16 cellular contexts compared by ENCODE assay signal in the genomic region with DNA sequence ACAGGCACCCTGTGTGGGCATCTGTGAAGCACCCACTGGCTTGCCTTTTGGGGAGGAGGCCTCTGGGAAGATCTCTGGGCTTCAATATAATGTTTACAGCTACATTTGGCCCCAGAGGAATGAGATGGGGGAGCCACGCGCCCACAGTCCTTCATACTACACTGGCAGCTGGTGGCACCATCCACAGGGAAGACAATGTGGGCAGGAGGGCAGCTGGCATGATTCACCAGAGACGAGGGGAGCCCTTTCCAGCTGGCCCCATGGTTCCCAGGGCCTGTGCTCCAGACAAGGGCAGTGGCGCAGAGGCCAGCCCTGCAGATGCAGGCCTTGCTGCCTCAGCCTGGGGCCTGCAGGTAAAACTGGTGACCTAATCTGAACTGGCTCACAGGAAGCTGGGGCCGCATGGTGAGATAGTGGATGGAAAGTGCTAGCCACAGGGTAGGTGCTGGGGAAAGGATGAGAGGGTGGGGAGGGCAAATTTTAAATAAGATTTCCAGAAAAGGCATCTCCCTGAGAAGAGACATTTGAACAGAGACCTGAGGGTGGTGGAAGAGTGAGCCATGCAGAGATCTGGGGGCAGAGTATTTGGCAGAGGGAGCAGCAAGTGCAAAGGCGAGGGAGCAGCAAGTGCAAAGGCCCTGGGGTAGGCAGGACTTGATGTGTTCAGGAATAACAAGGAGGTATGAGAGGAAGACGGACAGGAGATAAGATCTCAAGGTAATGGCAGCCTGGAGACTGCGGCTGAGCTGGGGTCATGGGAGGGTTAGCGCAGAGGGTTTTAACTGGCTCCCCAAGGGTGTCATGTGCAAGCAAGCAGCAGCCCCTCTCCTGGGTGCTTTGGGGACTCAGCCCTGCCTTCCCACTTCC. TPM values are rescaled to one million over a fixed set of nuclear protein-coding genes. Genes with fewer than 3 reads are reported as not detected.
DNase-seq lines count a peak whose midpoint lies in the region; ATAC-seq, FAIRE-seq and TF ChIP-seq lines count a peak whose summit lies in the region.
"Had no signal": no experiment of that assay in that cellular context is flagged by ENCODE, and none has a peak within 500 bp of the region (broad histone marks: within the 10 kb centered on the region; RNA-seq: fewer than 3 reads in every experiment).

No MANE protein-coding gene starts in this region.

- H2BK20ac ChIP-seq in H1 (ENCODE audit: low read length), result no peak overlapping the region

- no peak overlapping the region for H4K91ac ChIP-seq in H1 (replicated peaks; ENCODE audit: insufficient read length, low read length)

- H3K18ac ChIP-seq in H1 (ENCODE audit: extremely low read depth, low read length), result no peak overlapping the region; the same call in 1 of the 2 replicates

- H3K27me3 ChIP-seq in H1 (replicated peaks in 1 of 4; ENCODE audit: control insufficient read depth in 3 of 4, extremely low read depth in 1 of 4, insufficient read depth in 3 of 4, low read length in 3 of 4), result no peaks in the 10 kb centered on the region; a peak in 2 of 7 replicates
- no peaks in the 10 kb centered on the region for H3K27me3 ChIP-seq in naive thymus-derived CD4-positive, alpha-beta T cell (ENCODE audit: control insufficient read depth in 2 of 2, insufficient read depth in 2 of 2, low read length in 2 of 2)
- H3K27me3 ChIP-seq: BE2C had no signal

- H3K27me3 Mint-ChIP-seq in stimulated activated naive CD8-positive, alpha-beta T cell treated with anti-CD3 and anti-CD28 coated beads, Interleukin-15, amount 100 ng/mL, for 72 hours, result no peaks in the 10 kb centered on the region
- no peaks in the 10 kb centered on the region for H3K27me3 Mint-ChIP-seq in stimulated activated naive CD8-positive, alpha-beta T cell treated with anti-CD3 and anti-CD28 coated beads, Interleukin-15, Interleukin-2, amounts not matched to agents 100 ng/mL and 50 ng/mL, for 24 hours
- H3K27me3 Mint-ChIP-seq in naive thymus-derived CD4-positive, alpha-beta T cell, result no peaks in the 10 kb centered on the region

- H4K20me1 ChIP-seq in H1 (replicated peaks in 1 of 2; ENCODE audit: control insufficient read depth in 1 of 2, insufficient read depth in 2 of 2, low read length in 2 of 2), result peaks cover 0 to 4% of the 10 kb centered on the region in 2 experiments

- 0 out of 2 replicates have a peak overlapping the region, but pooled peaks have one; percentile 13 for H2AK5ac ChIP-seq in H1 (ENCODE audit: low read depth, low read length)

- H3K4me2 ChIP-seq in H1 (ENCODE audit: insufficient read depth in 1 of 2, low read depth in 2 of 2, low read length in 2 of 2), result no peak overlapping the region
- H3K4me2 ChIP-seq: A549 had no signal

- no peak overlapping the region for H3K9ac ChIP-seq in H1 (replicated peaks in 1 of 4; ENCODE audit: extremely low read depth in 1 of 4, low read depth in 3 of 4, low read length in 3 of 4)

- no peak overlapping the region for H2BK15ac ChIP-seq in H1 (ENCODE audit: low read length)

- no peaks in the 10 kb centered on the region for H3K36me3 Mint-ChIP-seq in stimulated activated naive CD8-positive, alpha-beta T cell treated with anti-CD3 and anti-CD28 coated beads, Interleukin-15, Interleukin-2, amounts not matched to agents 100 ng/mL and 50 ng/mL, for 24 hours (ENCODE audit: low read depth)
- H3K36me3 Mint-ChIP-seq in naive thymus-derived CD4-positive, alpha-beta T cell, result no peaks in the 10 kb centered on the region
- H3K36me3 Mint-ChIP-seq: CD4-positive, alpha-beta memory T cell had no signal

- H3K79me2 ChIP-seq in H1 (ENCODE audit: control insufficient read depth in 1 of 2, insufficient read depth in 2 of 2, low read length in 2 of 2), result no peaks in the 10 kb centered on the region

- no peak overlapping the region for H2BK5ac ChIP-seq in H1 (ENCODE audit: low read depth, low read length)

- H3K23me2 ChIP-seq in H1 (ENCODE audit: low read depth, low read length), result peaks cover 15% of the 10 kb centered on the region; the same call in 1 of the 2 replicates

- FAIRE-seq in H1 (lab: Jason Lieb, UNC), result no peak
- FAIRE-seq: A549 had no signal

- no peaks in the 10 kb centered on the region for H3K9me3 ChIP-seq in H1 (ENCODE audit: insufficient read depth in 2 of 2, low read depth in 1 of 2, low read length in 1 of 2)
- no peaks in the 10 kb centered on the region for H3K9me3 ChIP-seq in naive thymus-derived CD4-positive, alpha-beta T cell (ENCODE audit: control insufficient read depth in 2 of 3, low read length in 3 of 3)
- H3K9me3 ChIP-seq: A549, BE2C had no signal

- H3K4me3 Mint-ChIP-seq in stimulated activated naive CD8-positive, alpha-beta T cell treated with anti-CD3 and anti-CD28 coated beads, Interleukin-15, amount 100 ng/mL, for 72 hours, result no peak overlapping the region
- no peak overlapping the region for H3K4me3 Mint-ChIP-seq in stimulated activated naive CD8-positive, alpha-beta T cell treated with anti-CD3 and anti-CD28 coated beads, Interleukin-15, Interleukin-2, amounts not matched to agents 100 ng/mL and 50 ng/mL, for 24 hours
- H3K4me3 Mint-ChIP-seq in naive thymus-derived CD4-positive, alpha-beta T cell, result no peak overlapping the region
- H3K4me3 Mint-ChIP-seq: CD4-positive, alpha-beta memory T cell had no signal

- no peak overlapping the region for H3K4me3 ChIP-seq in H1 (ENCODE audit: extremely low read depth in 1 of 4, insufficient read depth in 2 of 4, low read depth in 3 of 4, low read length in 4 of 4)
- no peak overlapping the region for H3K4me3 ChIP-seq in naive thymus-derived CD4-positive, alpha-beta T cell (ENCODE audit: low read length)
- H3K4me3 ChIP-seq: A549 had no signal

- no peak overlapping the region for H3K14ac ChIP-seq in H1 (ENCODE audit: insufficient read length)

- no peak for TF ChIP-seq RAD21 in H1 (IDR thresholded peaks at IDR 0.05 in 1 of 2, conservative IDR thresholded peaks at IDR 0.05 in 1 of 2; ENCODE audit: low read depth in 2 of 2, low read length in 2 of 2)

- H2BK12ac ChIP-seq in H1 (ENCODE audit: low read depth, low read length), result no peak overlapping the region

- ATAC-seq in stimulated activated naive CD8-positive, alpha-beta T cell treated with anti-CD3 and anti-CD28 coated beads, Interleukin-15, Interleukin-2, amounts not matched to agents 100 U/mL and 50 U/mL, for 24 hours, result peak; percentile 42
- no peak for ATAC-seq in stimulated activated naive CD8-positive, alpha-beta T cell treated with anti-CD3 and anti-CD28 coated beads, Interleukin-15, amount 100 ng/mL, for 72 hours
- no peak for ATAC-seq in naive thymus-derived CD4-positive, alpha-beta T cell
- no peak for ATAC-seq in HG03280 (IDR thresholded peaks at IDR 0.05; ENCODE audit: unreplicated experiment)
- ATAC-seq: A549 had no signal

- intact Hi-C loops in naive thymus-derived CD4-positive, alpha-beta T cell (cut with micrococcal nuclease), result no loop called here

- POLR2A ChIA-PET in H1 (lab: Charles Lee; ENCODE audit: partially characterized antibody), result interaction anchor here (1.1 kb wide), 2 partner anchors 9 to 11 kb away, joined by 3 read pairs; no protein-coding TSS in a partner anchor
- POLR2A ChIA-PET in naive thymus-derived CD4-positive, alpha-beta T cell (lab: Charles Lee), result no interaction called here

- H4K5ac ChIP-seq in H1 (ENCODE audit: insufficient read length, low read depth, low read length), result no peak overlapping the region

- TF ChIP-seq CTCF in H1 (IDR thresholded peaks at IDR 0.05; ENCODE audit: control extremely low read depth in 1 of 3, insufficient read depth in 1 of 3, low read depth in 1 of 3, low read length in 3 of 3), result no peak

- no peak overlapping the region for H4K8ac ChIP-seq in H1 (ENCODE audit: extremely low read depth, insufficient read depth, low read length)

- H3K36me3 ChIP-seq in H1 (ENCODE audit: control insufficient read depth in 2 of 4, insufficient read depth in 4 of 4, low read length in 3 of 4), result no peaks in the 10 kb centered on the region
- no peaks in the 10 kb centered on the region for H3K36me3 ChIP-seq in naive thymus-derived CD4-positive, alpha-beta T cell (ENCODE audit: control insufficient read depth in 2 of 3, insufficient read depth in 3 of 3, low read length in 3 of 3)
- H3K36me3 ChIP-seq: BE2C had no signal

- H3K27ac ChIP-seq in H1 (ENCODE audit: low read depth, low read length), result no peak overlapping the region
- no peak overlapping the region for H3K27ac ChIP-seq in naive thymus-derived CD4-positive, alpha-beta T cell (ENCODE audit: low read depth, low read length)
- H3K27ac ChIP-seq: A549, C4-2B, HL-60 had no signal

- no peak overlapping the region for H3K4ac ChIP-seq in H1 (replicated peaks; ENCODE audit: insufficient read length, low read depth, low read length)

- no peak for DNase-seq in stimulated activated naive CD8-positive, alpha-beta T cell treated with anti-CD3 and anti-CD28 coated beads, Interleukin-15, Interleukin-2, amounts not matched to agents 100 U/mL and 50 U/mL, for 24 hours
- no peak for DNase-seq in stimulated activated naive CD8-positive, alpha-beta T cell treated with anti-CD3 and anti-CD28 coated beads, Interleukin-15, amount 100 ng/mL, for 72 hours
- DNase-seq in H1 (ENCODE audit: low read depth in 1 of 2, low spot score in 2 of 2), result no peak
- peak; percentile 92 for DNase-seq in myocyte (ENCODE audit: low read depth)
- DNase-seq in T-helper 9 cell, result no peak
- no peak for DNase-seq in naive thymus-derived CD4-positive, alpha-beta T cell
- DNase-seq: BE2C; CD4-positive, alpha-beta memory T cell; DND-41; GDM1; HCEC 1CT had no signal

- no peaks in the 10 kb centered on the region for H3K79me1 ChIP-seq in H1 (ENCODE audit: low read depth, low read length)

- TF ChIP-seq EP300 in H1 (IDR thresholded peaks at IDR 0.05; ENCODE audit: borderline replicate concordance in 1 of 2, low read depth in 2 of 2, low read length in 2 of 2), result no peak

- no peaks in the 10 kb centered on the region for H3K9me3 Mint-ChIP-seq in stimulated activated naive CD8-positive, alpha-beta T cell treated with anti-CD3 and anti-CD28 coated beads, Interleukin-15, amount 100 ng/mL, for 72 hours
- no peaks in the 10 kb centered on the region for H3K9me3 Mint-ChIP-seq in stimulated activated naive CD8-positive, alpha-beta T cell treated with anti-CD3 and anti-CD28 coated beads, Interleukin-15, Interleukin-2, amounts not matched to agents 100 ng/mL and 50 ng/mL, for 24 hours
- no peaks in the 10 kb centered on the region for H3K9me3 Mint-ChIP-seq in naive thymus-derived CD4-positive, alpha-beta T cell
- H3K9me3 Mint-ChIP-seq: CD4-positive, alpha-beta memory T cell had no signal

- no peak overlapping the region for H3K23ac ChIP-seq in H1 (ENCODE audit: insufficient read length)

- WGBS in H1 (ENCODE audit: extremely low coverage in 1 of 2, insufficient coverage in 1 of 2, insufficient read length in 1 of 2, insufficient replicate concordance in 2 of 2, low coverage in 1 of 2, low lambda C conversion rate in 2 of 2, missing lambda C conversion rate in 1 of 2), 2 experiments, result 87% methylated on average over 9 of the region's 9 CpGs; no CpG with 5 or more reads in 1 of the 2 experiments

- TF ChIP-seq POLR2A in H1 (IDR thresholded peaks at IDR 0.05; ENCODE audit: control extremely low read depth in 1 of 2, low read depth in 2 of 2, low read length in 2 of 2), result no peak

- no peak overlapping the region for H3K56ac ChIP-seq in H1 (replicated peaks; ENCODE audit: insufficient read length, low read depth, low read length)

- H2BK120ac ChIP-seq in H1 (replicated peaks; ENCODE audit: low read depth, low read length), result no peak overlapping the region

- no peaks in the 10 kb centered on the region for H3K4me1 Mint-ChIP-seq in stimulated activated naive CD8-positive, alpha-beta T cell treated with anti-CD3 and anti-CD28 coated beads, Interleukin-15, amount 100 ng/mL, for 72 hours
- H3K4me1 Mint-ChIP-seq in stimulated activated naive CD8-positive, alpha-beta T cell treated with anti-CD3 and anti-CD28 coated beads, Interleukin-15, Interleukin-2, amounts not matched to agents 100 ng/mL and 50 ng/mL, for 24 hours (ENCODE audit: low read depth), result peaks cover 4% of the 10 kb centered on the region
- peaks cover 0 to 3% (median 0%) of the 10 kb centered on the region in 7 donors for H3K4me1 Mint-ChIP-seq in naive thymus-derived CD4-positive, alpha-beta T cell
- H3K4me1 Mint-ChIP-seq: CD4-positive, alpha-beta memory T cell had no signal

- CTCF ChIA-PET in H1 (lab: Charles Lee; ENCODE audit: partially characterized antibody), result interaction anchor here (0.7 to 2.0 kb wide), 3 partner anchors 11 to 93 kb away, joined by 3 to 7 read pairs (median 4); no protein-coding TSS in a partner anchor
- CTCF ChIA-PET in naive thymus-derived CD4-positive, alpha-beta T cell (lab: Charles Lee), result no interaction called here

- peaks cover 0 to 13% (median 6%) of the 10 kb centered on the region in 4 experiments; a peak in 6 of 7 replicates for H3K4me1 ChIP-seq in H1 (replicated peaks in 1 of 4; ENCODE audit: control insufficient read depth in 3 of 4, insufficient read depth in 4 of 4, low read length in 3 of 4)
- H3K4me1 ChIP-seq in naive thymus-derived CD4-positive, alpha-beta T cell (ENCODE audit: control insufficient read depth in 2 of 2, insufficient read depth in 2 of 2, low read length in 2 of 2), result no peaks in the 10 kb centered on the region
- H3K4me1 ChIP-seq: BE2C had no signal

- peak overlapping the region in 1 of 2 donors; percentile 29 for H3K27ac Mint-ChIP-seq in stimulated activated naive CD8-positive, alpha-beta T cell treated with anti-CD3 and anti-CD28 coated beads, Interleukin-15, amount 100 ng/mL, for 72 hours
- peak overlapping the region; percentile 65 for H3K27ac Mint-ChIP-seq in stimulated activated naive CD8-positive, alpha-beta T cell treated with anti-CD3 and anti-CD28 coated beads, Interleukin-15, Interleukin-2, amounts not matched to agents 100 ng/mL and 50 ng/mL, for 24 hours
- H3K27ac Mint-ChIP-seq in naive thymus-derived CD4-positive, alpha-beta T cell, result peak overlapping the region in 2 of 9 donors; percentile 23 to 35

- H2AFZ ChIP-seq in H1 (ENCODE audit: low read length), result no peak overlapping the region

RNA-seq across cellular contexts. Expression of a gene that starts 12.1 kb away (rescaled TPM):
- 1.3 and 1.5 TPM in 2 replicates for total RNA-seq in H1 (2021; fragmentation: NEBNext Ultra II Directional; extraction: Animal tissue kit (Norgen Biotek cat#: 25700))
- 1.2 and 1.7 TPM in 2 replicates for polyA plus RNA-seq in H1 (2011; rRNA removed)
- polyA plus RNA-seq in H1 (2011; cell fraction: cytosol; rRNA removed), result 1.0 TPM
- 1.5 TPM for polyA plus RNA-seq in H1 (2011; cell fraction: nucleus; rRNA removed)
- 0.59 to 0.94 TPM (median 0.86 TPM) in 4 replicates for polyA plus RNA-seq in H1 (2012, experiment 1 of 2)
- 0.79 TPM for polyA plus RNA-seq in H1 (2012, experiment 2 of 2)
- 0.49 TPM for polyA plus RNA-seq in H1 (2013, experiment 1 of 2)
- polyA plus RNA-seq in H1 (2013, experiment 2 of 2), result 0.39 TPM
- 1.3 and 1.7 TPM in 2 replicates for polyA minus RNA-seq in H1 (2011; rRNA and poly(A)+ RNA removed)
- polyA minus RNA-seq in H1 (2011; cell fraction: cytosol; rRNA and poly(A)+ RNA removed), result 1.2 TPM
- polyA minus RNA-seq in H1 (2011; cell fraction: nucleus; rRNA and poly(A)+ RNA removed), result 2.4 TPM
- 14.6 and 15.4 TPM in 2 replicates for total RNA-seq in myocyte
- 3.7 TPM for polyA plus RNA-seq in myocyte (2012)
- total RNA-seq in naive thymus-derived CD4-positive, alpha-beta T cell, result under 1 TPM in 2 of 5 experiments, not detected in 3; 0.19 to 0.24 TPM
- not detected for polyA plus RNA-seq in naive thymus-derived CD4-positive, alpha-beta T cell
- total RNA-seq: CD4-positive, alpha-beta memory T cell had no signal
- polyA plus RNA-seq: CD4-positive, alpha-beta memory T cell had no signal
